8 cellular contexts compared by ENCODE assay signal in genomic region chr2:173355132-173355865, GRCh38. TPM values are rescaled to one million over a fixed set of nuclear protein-coding genes. Genes with fewer than 3 reads are reported as not detected.
DNase-seq lines count a peak whose midpoint lies in the region; ATAC-seq and TF ChIP-seq lines count a peak whose summit lies in the region.

No MANE protein-coding gene starts in this region.

- no TSS peak for BruUV-seq in Calu3 (replicated peaks; lab: Mats Ljungman, UMichigan)

- peaks cover 40% of the 10 kb centered on the region for H3K4me1 Mint-ChIP-seq in Calu3 (ENCODE audit: low read depth, unreplicated experiment)

- peak overlapping the region; percentile 51 for H3K27ac Mint-ChIP-seq in Calu3 (ENCODE audit: unreplicated experiment)
- peak overlapping the region; percentile 65 to 86 for H3K27ac Mint-ChIP-seq in activated naive CD4-positive, alpha-beta T cell treated with anti-CD3 and anti-CD28 coated beads, Interleukin-2, amount 50 U/mL, for 72 hours

- intact Hi-C loops in Calu3 (cut with micrococcal nuclease; ENCODE audit: unreplicated experiment) (loop anchor here (2.0 to 10.0 kb wide), 2 partner anchors 70 to 128 kb away; no protein-coding TSS in a partner anchor), sciatic nerve (cut with DNase I) (no loop called here)

- H3K27ac ChIP-seq in right atrium auricular region: peak overlapping the region; percentile 37 to 46

- H3K36me3 ChIP-seq in NT2/D1 (ENCODE audit: insufficient read depth, insufficient read length, low read length) (peaks cover 36% of the 10 kb centered on the region), right atrium auricular region (no peaks in the 10 kb centered on the region)

- H3K4me3 ChIP-seq in NT2/D1 (ENCODE audit: insufficient read length, low read depth): peak overlapping the region; percentile 96
- peak overlapping the region; percentile 47 to 63 for H3K4me3 ChIP-seq in right atrium auricular region

- peak overlapping the region; percentile 98 for H3K9ac ChIP-seq in NT2/D1 (ENCODE audit: insufficient read length, low read depth)

- TF ChIP-seq CTCF in Calu3 (IDR thresholded peaks at IDR 0.05; ENCODE audit: unreplicated experiment) (no peak), right atrium auricular region (IDR thresholded peaks at IDR 0.05) (no peak)

- peak overlapping the region; percentile 93 for H3K4me3 Mint-ChIP-seq in Calu3 (ENCODE audit: low read depth, unreplicated experiment)

- no peaks in the 10 kb centered on the region for H3K9me3 ChIP-seq in NT2/D1 (ENCODE audit: insufficient read depth, low read length)
- H3K9me3 ChIP-seq in right atrium auricular region: no peaks in the 10 kb centered on the region

- peaks cover 31% of the 10 kb centered on the region for H3K36me3 Mint-ChIP-seq in Calu3 (ENCODE audit: insufficient read depth, unreplicated experiment)
- peaks cover 25 to 55% of the 10 kb centered on the region in 2 donors for H3K36me3 Mint-ChIP-seq in activated naive CD4-positive, alpha-beta T cell treated with anti-CD3 and anti-CD28 coated beads, Interleukin-2, amount 50 U/mL, for 72 hours

- H3K27me3 ChIP-seq in NT2/D1 (ENCODE audit: insufficient read depth, insufficient read length) (no peaks in the 10 kb centered on the region), right atrium auricular region (peaks cover 0 to 7% of the 10 kb centered on the region in 2 donors)

- ATAC-seq in GM19328 (IDR thresholded peaks at IDR 0.05; ENCODE audit: unreplicated experiment): peak; percentile 27
- ATAC-seq in HG03439 (IDR thresholded peaks at IDR 0.05; ENCODE audit: unreplicated experiment): peak; percentile 11
- peak; percentile 37 to 68 for ATAC-seq in activated naive CD4-positive, alpha-beta T cell treated with anti-CD3 and anti-CD28 coated beads, Interleukin-2, amount 50 U/mL, for 72 hours
- peak; percentile 56 for ATAC-seq in sciatic nerve

- H3K9me3 Mint-ChIP-seq in Calu3 (ENCODE audit: low read depth, unreplicated experiment): no peaks in the 10 kb centered on the region
- H3K9me3 Mint-ChIP-seq in activated naive CD4-positive, alpha-beta T cell treated with anti-CD3 and anti-CD28 coated beads, Interleukin-2, amount 50 U/mL, for 72 hours: peaks cover 0 to 9% of the 10 kb centered on the region in 2 donors

- DNase-seq in Calu3 (peak; percentile 56), NT2/D1 (ENCODE audit: low read depth, low spot score) (peak; percentile 42), right atrium auricular region (ENCODE audit: low spot score) (no peak), sciatic nerve (ENCODE audit: low spot score) (peak; percentile 61)
- DNase-seq in activated naive CD4-positive, alpha-beta T cell treated with anti-CD3 and anti-CD28 coated beads, Interleukin-2, amount 50 U/mL, for 72 hours (ENCODE audit: low spot score in 2 of 2): peak; percentile 35 to 58
- DNase-seq in effector CD8-positive, alpha-beta T cell (lab: John Stamatoyannopoulos, UW): no peak

- peaks cover 18% of the 10 kb centered on the region for H3K27me3 Mint-ChIP-seq in Calu3 (ENCODE audit: unreplicated experiment)

- H3K4me1 ChIP-seq in NT2/D1 (ENCODE audit: insufficient read depth, insufficient read length): no peaks in the 10 kb centered on the region
- H3K4me1 ChIP-seq in right atrium auricular region: peaks cover 0 to 20% of the 10 kb centered on the region in 2 donors

- CTCF ChIA-PET in Calu3 (lab: Charles Lee): interaction anchor here (0.6 to 1.7 kb wide), 3 partner anchors 69 to 293 kb away, joined by 4 to 6 read pairs (median 4); no protein-coding TSS in a partner anchor

RNA-seq across cellular contexts. Expression of gene CDCA7, which starts 0.6 kb away (rescaled TPM):
- 39.0 and 48.2 TPM in 2 replicates for total RNA-seq in Calu3 (2022)
- 10 to 100 TPM; 18.1 to 82.5 TPM for total RNA-seq in activated naive CD4-positive, alpha-beta T cell treated with anti-CD3 and anti-CD28 coated beads, Interleukin-2, amount 50 U/mL, for 72 hours
- total RNA-seq in right atrium auricular region: under 1 TPM in 1 of 2 donors, not detected in 1; 0.48 TPM
- 1.0 TPM for total RNA-seq in sciatic nerve

Comparison
In these comparisons a context has a peak if more than half of its experiments do, and no peak if none do; other contexts are left out.
1. DNase-seq: peak in Calu3 (single experiment), NT2/D1 (single experiment), activated naive CD4-positive, alpha-beta T cell treated with anti-CD3 and anti-CD28 coated beads, Interleukin-2, amount 50 U/mL, for 72 hours (2 of 2) and sciatic nerve (single experiment); none in right atrium auricular region (single experiment) and effector CD8-positive, alpha-beta T cell (single experiment).
2. Peak in every context shown above with its lines, with median percentiles within 50 percentile points of each other: ATAC-seq.